Comparison of ENCODE assay signal across 8 cellular contexts in the genomic region with DNA sequence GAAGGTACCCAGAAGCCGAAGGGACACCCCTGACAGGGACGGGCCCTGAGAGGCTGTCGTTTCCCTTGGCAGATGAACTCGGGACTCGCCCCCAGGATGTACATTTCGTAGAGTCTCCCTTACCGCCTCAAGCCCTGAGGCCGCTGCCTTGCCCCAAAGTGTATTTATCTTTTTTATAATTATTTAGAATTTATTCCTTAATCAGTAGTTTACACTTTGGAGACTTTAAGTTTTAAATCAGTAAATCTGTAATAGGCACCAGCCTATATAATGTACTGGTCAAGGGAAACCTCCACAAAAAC. TPM values are rescaled to one million over a fixed set of nuclear protein-coding genes. Genes with fewer than 3 reads are reported as not detected.
DNase-seq lines count a peak whose midpoint lies in the region; ATAC-seq, FAIRE-seq and TF ChIP-seq lines count a peak whose summit lies in the region.

No MANE protein-coding gene starts in this region.

- no peak for TF ChIP-seq CTCF in pancreas (IDR thresholded peaks at IDR 0.05)

- ATAC-seq in HG02884 (IDR thresholded peaks at IDR 0.05; ENCODE audit: unreplicated experiment), result peak; percentile 36
- peak in 2 of 4 donors; percentile 29 to 33 for ATAC-seq in pancreas

- no peak for DNase-seq in activated CD4-positive, alpha-beta T cell treated with anti-CD3 and anti-CD28 coated beads, Interleukin-2, amount 10 ng/mL, durations not matched to agents 24 days and 14 days
- no peak for DNase-seq in activated CD4-positive, alpha-beta T cell treated with anti-CD3 and anti-CD28 coated beads for 4 hours
- DNase-seq in NT2/D1 (ENCODE audit: low read depth, low spot score) (no peak), epithelial cell of prostate (ENCODE audit: low read depth, low spot score) (no peak), pancreas (no peak)
- DNase-seq in activated CD8-positive, alpha-beta memory T cell treated with anti-CD3 and anti-CD28 coated beads, Interleukin-2, amount 50 U/mL, for 4 hours, result no peak
- DNase-seq in stimulated activated naive CD4-positive, alpha-beta T cell treated with Interleukin-2 at 50 U/mL for 16 hours (lab: John Stamatoyannopoulos, UW), result no peak

- H3K36me3 Mint-ChIP-seq in activated CD4-positive, alpha-beta T cell treated with anti-CD3 and anti-CD28 coated beads, Interleukin-2, amount 10 ng/mL, durations not matched to agents 24 days and 14 days (ENCODE audit: low read depth), result peaks cover 13% of the 10 kb centered on the region

- peak overlapping the region; percentile 85 for H3K27ac ChIP-seq in epithelial cell of prostate
- H3K27ac ChIP-seq in pancreas, result peak overlapping the region; percentile 82 to 95 (median 88)

- H3K9me3 ChIP-seq in NT2/D1 (ENCODE audit: insufficient read depth, low read length) (no peaks in the 10 kb centered on the region), pancreas (no peaks in the 10 kb centered on the region)

- peaks cover 13% of the 10 kb centered on the region for H3K36me3 ChIP-seq in NT2/D1 (ENCODE audit: insufficient read depth, insufficient read length, low read length)
- H3K36me3 ChIP-seq in pancreas, result no peaks in the 10 kb centered on the region

- H3K4me1 ChIP-seq in NT2/D1 (ENCODE audit: insufficient read depth, insufficient read length) (no peaks in the 10 kb centered on the region), pancreas (peaks cover 5 to 34% (median 7%) of the 10 kb centered on the region in 3 donors)

- H3K4me1 Mint-ChIP-seq in activated CD4-positive, alpha-beta T cell treated with anti-CD3 and anti-CD28 coated beads, Interleukin-2, amount 10 ng/mL, durations not matched to agents 24 days and 14 days, result peaks cover 46% of the 10 kb centered on the region

- peak overlapping the region; percentile 95 for H3K27ac Mint-ChIP-seq in activated CD4-positive, alpha-beta T cell treated with anti-CD3 and anti-CD28 coated beads, Interleukin-2, amount 10 ng/mL, durations not matched to agents 24 days and 14 days

- peak overlapping the region; percentile 85 for H3K9ac ChIP-seq in NT2/D1 (ENCODE audit: insufficient read length, low read depth)

- 3% methylated on average over 8 of the region's 8 CpGs for WGBS in pancreas, 2 donors

- H3K27me3 ChIP-seq in NT2/D1 (ENCODE audit: insufficient read depth, insufficient read length) (no peaks in the 10 kb centered on the region), pancreas (no peaks in the 10 kb centered on the region)

- H3K9me3 Mint-ChIP-seq in activated CD4-positive, alpha-beta T cell treated with anti-CD3 and anti-CD28 coated beads, Interleukin-2, amount 10 ng/mL, durations not matched to agents 24 days and 14 days, result no peaks in the 10 kb centered on the region

- H3K4me3 ChIP-seq in NT2/D1 (ENCODE audit: insufficient read length, low read depth), result peak overlapping the region; percentile 60
- peak overlapping the region; percentile 54 to 80 (median 66) for H3K4me3 ChIP-seq in pancreas

- intact Hi-C loops in activated CD4-positive, alpha-beta T cell treated with anti-CD3 and anti-CD28 coated beads, Interleukin-2, amount 10 ng/mL, durations not matched to agents 24 days and 14 days (cut with micrococcal nuclease), result loop anchor here (1.0 to 5.0 kb wide), 3 partner anchors 60 to 194 kb away; a partner anchor contains a TSS
- intact Hi-C loops in pancreas (cut with DNase I), result no loop called here

- peak overlapping the region; percentile 92 for H3K4me3 Mint-ChIP-seq in activated CD4-positive, alpha-beta T cell treated with anti-CD3 and anti-CD28 coated beads, Interleukin-2, amount 10 ng/mL, durations not matched to agents 24 days and 14 days

- no peaks in the 10 kb centered on the region for H3K27me3 Mint-ChIP-seq in activated CD4-positive, alpha-beta T cell treated with anti-CD3 and anti-CD28 coated beads, Interleukin-2, amount 10 ng/mL, durations not matched to agents 24 days and 14 days

- no peak for FAIRE-seq in pancreas (lab: Jason Lieb, UNC)

RNA-seq across cellular contexts. Expression of a gene that starts 0.7 kb away (rescaled TPM):
- 21.7 and 22.0 TPM in 2 replicates for total RNA-seq in activated CD4-positive, alpha-beta T cell treated with anti-CD3 and anti-CD28 coated beads, Interleukin-2, amount 10 ng/mL, durations not matched to agents 24 days and 14 days
- total RNA-seq in pancreas, result 10 to 100 TPM; 11.3 to 18.1 (median 14.2) TPM
- 1 to 10 TPM; 4.7 to 7.8 TPM for polyA plus RNA-seq in pancreas
